21 cellular contexts compared by ENCODE assay signal in the genomic region with DNA sequence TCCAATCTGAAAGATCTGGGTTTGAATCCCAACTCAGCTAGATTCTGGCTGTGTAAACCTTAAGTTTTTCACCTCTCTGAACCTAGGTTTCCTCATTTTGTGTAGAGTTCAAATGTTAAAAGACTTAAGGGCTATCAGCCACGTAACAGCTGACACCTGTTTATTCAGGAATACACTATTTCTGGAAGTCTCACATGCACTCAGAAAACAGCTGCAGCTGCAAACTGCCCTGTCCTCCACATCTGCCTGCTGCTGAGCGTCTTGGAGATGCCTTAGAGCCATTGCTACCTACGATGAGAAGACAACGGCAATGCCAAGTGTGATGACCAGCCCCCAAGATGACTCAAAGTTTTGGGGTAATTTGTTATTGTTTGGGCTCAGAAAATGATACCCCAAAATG. TPM values are rescaled to one million over a fixed set of nuclear protein-coding genes. Genes with fewer than 3 reads are reported as not detected.
A peak's percentile ranks its signal among the peaks of the same experiment; 100 is the strongest.
DNase-seq lines count a peak whose midpoint lies in the region; ATAC-seq, FAIRE-seq and TF ChIP-seq lines count a peak whose summit lies in the region.
"Had no signal": no experiment of that assay in that cellular context is flagged by ENCODE, and none has a peak within 500 bp of the region (broad histone marks: within the 10 kb centered on the region; RNA-seq: fewer than 3 reads in every experiment).

No MANE protein-coding gene starts in this region.

- TF ChIP-seq CTCF in MM.1S (IDR thresholded peaks at IDR 0.05; ENCODE audit: low read length) (no peak), neural progenitor cell (IDR thresholded peaks at IDR 0.05) (no peak)

- no peak for ATAC-seq in GM19463 (IDR thresholded peaks at IDR 0.05; ENCODE audit: unreplicated experiment)

- H3K4me1 ChIP-seq in MM.1S (ENCODE audit: low read length) (peaks cover 28% of the 10 kb centered on the region), SJCRH30 (peaks cover 29% of the 10 kb centered on the region), neural progenitor cell (peaks cover 25% of the 10 kb centered on the region), mesendoderm (ENCODE audit: control insufficient read depth, low read depth, low read length) (no peaks in the 10 kb centered on the region)

- peak; percentile 53 for FAIRE-seq in GM12892 (lab: Jason Lieb, UNC)
- FAIRE-seq: H54 had no signal

- no peak overlapping the region for H2BK5ac ChIP-seq in mesendoderm (ENCODE audit: low read length)

- no peaks in the 10 kb centered on the region for H3K79me1 ChIP-seq in mesendoderm (ENCODE audit: low read length)

- H2BK120ac ChIP-seq in mesendoderm (ENCODE audit: low read depth, low read length), result no peak overlapping the region

- no peak overlapping the region for H3K23ac ChIP-seq in mesendoderm (ENCODE audit: low read length)

- H3K9ac ChIP-seq in MM.1S (ENCODE audit: low read length) (no peak overlapping the region), neural progenitor cell (no peak overlapping the region), mesendoderm (ENCODE audit: low read length) (no peak overlapping the region)
- H3K9ac ChIP-seq: GM23248 had no signal

- no peak overlapping the region for H3K27ac Mint-ChIP-seq in neural progenitor cell
- H3K27ac Mint-ChIP-seq: B cell; CD4-positive, CD25-positive, alpha-beta regulatory T cell; CD8-positive, alpha-beta memory T cell had no signal

- H2BK15ac ChIP-seq in mesendoderm (replicated peaks; ENCODE audit: low read depth), result no peak overlapping the region

- H4K8ac ChIP-seq in mesendoderm (ENCODE audit: low read depth, low read length), result no peak overlapping the region

- H2AFZ ChIP-seq in MM.1S (ENCODE audit: low read length) (peak overlapping the region; percentile 42), neural progenitor cell (replicated peaks) (no peak overlapping the region)
- H2AFZ ChIP-seq: GM23248 had no signal

- no peaks in the 10 kb centered on the region for H4K20me1 ChIP-seq in MM.1S (ENCODE audit: insufficient read depth, low read length)
- no peaks in the 10 kb centered on the region for H4K20me1 ChIP-seq in neural progenitor cell (ENCODE audit: low read depth)

- peaks cover 4% of the 10 kb centered on the region for H3K27me3 Mint-ChIP-seq in neural progenitor cell (ENCODE audit: insufficient read depth, low read depth)

- H3K4ac ChIP-seq in mesendoderm (ENCODE audit: low read depth, low read length), result no peak overlapping the region

- H3K79me2 ChIP-seq in MM.1S (ENCODE audit: low read length), result no peaks in the 10 kb centered on the region
- no peaks in the 10 kb centered on the region for H3K79me2 ChIP-seq in neural progenitor cell (ENCODE audit: low read depth)
- no peaks in the 10 kb centered on the region for H3K79me2 ChIP-seq in mesendoderm (ENCODE audit: control insufficient read depth, insufficient read depth, low read length)

- H3K9me3 Mint-ChIP-seq in neural progenitor cell, result no peaks in the 10 kb centered on the region

- H3K18ac ChIP-seq in mesendoderm (ENCODE audit: low read length), result no peak overlapping the region

- no peak overlapping the region for H4K5ac ChIP-seq in mesendoderm (ENCODE audit: low read length)

- H3K36me3 ChIP-seq in MM.1S (replicated peaks; ENCODE audit: insufficient read depth, low read length) (no peaks in the 10 kb centered on the region), SJCRH30 (no peaks in the 10 kb centered on the region), neural progenitor cell (no peaks in the 10 kb centered on the region), mesendoderm (ENCODE audit: control insufficient read depth, insufficient read depth, low read length) (no peaks in the 10 kb centered on the region)

- H3K27me3 ChIP-seq in MM.1S (replicated peaks; ENCODE audit: insufficient read depth, low read length) (no peaks in the 10 kb centered on the region), SJCRH30 (no peaks in the 10 kb centered on the region), neural progenitor cell (peaks cover 88% of the 10 kb centered on the region), mesendoderm (ENCODE audit: insufficient read depth, low read length, poor library complexity) (no peaks in the 10 kb centered on the region)

- no peak overlapping the region for H3K4me3 ChIP-seq in MM.1S (ENCODE audit: low read length)
- no peak overlapping the region for H3K4me3 ChIP-seq in SJCRH30
- no peak overlapping the region for H3K4me3 ChIP-seq in neural progenitor cell
- H3K4me3 ChIP-seq in mesendoderm (ENCODE audit: low read length), result no peak overlapping the region
- H3K4me3 ChIP-seq: GM23248 had no signal

- DNase-seq in GM12892 (ENCODE audit: insufficient read length), result no peak
- peak; percentile 14 for DNase-seq in MM.1S
- DNase-seq in SJCRH30, result peak; percentile 24 to 58
- DNase-seq in neural progenitor cell (ENCODE audit: low spot score), result no peak
- DNase-seq in mesendoderm, result no peak
- no peak for DNase-seq in EL
- no peak for DNase-seq in HuH-7 (ENCODE audit: low spot score)
- DNase-seq: 8988T; C1 segment of cervical spinal cord; CD4-positive, CD25-positive, alpha-beta regulatory T cell; CD8-positive, alpha-beta memory T cell; COR-L47; DMS 273 treated with DMSO at 0.1 percent for 48 hours; DMS53; GDM1; GM23248; HCEC 1CT; KBM-7 had no signal

- no peaks in the 10 kb centered on the region for H3K9me2 ChIP-seq in MM.1S (replicated peaks; ENCODE audit: insufficient read depth, low read length)

- H3K9me3 ChIP-seq in MM.1S (replicated peaks; ENCODE audit: insufficient read depth, low read length) (no peaks in the 10 kb centered on the region), SJCRH30 (replicated peaks) (no peaks in the 10 kb centered on the region), neural progenitor cell (ENCODE audit: low read depth) (no peaks in the 10 kb centered on the region)

- no peak for TF ChIP-seq POLR2A in GM12892 (IDR thresholded peaks at IDR 0.05; ENCODE audit: low read depth, low read length)

- peak overlapping the region; percentile 42; the same call in 1 of the 2 replicates for H3K4me2 ChIP-seq in MM.1S (ENCODE audit: low read depth, low read length)
- H3K4me2 ChIP-seq in neural progenitor cell, result peak overlapping the region; percentile 80
- H3K4me2 ChIP-seq in mesendoderm (ENCODE audit: low read length), result no peak overlapping the region

- peaks cover 6% of the 10 kb centered on the region; the same call in 1 of the 2 replicates for H3F3A ChIP-seq in MM.1S (ENCODE audit: insufficient read depth, low read length)
- H3F3A ChIP-seq in neural progenitor cell (ENCODE audit: low read depth), result peaks cover 20% of the 10 kb centered on the region

- no peak overlapping the region for H3K56ac ChIP-seq in mesendoderm (ENCODE audit: low read length)

- H2AK5ac ChIP-seq in mesendoderm (ENCODE audit: low read length), result no peak overlapping the region

- no peak overlapping the region; the same call in 1 of the 2 replicates for H3K27ac ChIP-seq in MM.1S (ENCODE audit: low read length)
- H3K27ac ChIP-seq in SJCRH30, result no peak overlapping the region
- no peak overlapping the region for H3K27ac ChIP-seq in neural progenitor cell
- H3K27ac ChIP-seq in mesendoderm (ENCODE audit: low read depth, low read length), result no peak overlapping the region
- H3K27ac ChIP-seq: GM23248 had no signal

- WGBS in mesendoderm (ENCODE audit: extremely low coverage, insufficient coverage, low lambda C conversion rate), result no CpG with 5 or more reads among the region's 4 CpGs

- H3K4me1 Mint-ChIP-seq in neural progenitor cell, result peaks cover 31% of the 10 kb centered on the region
- H3K4me1 Mint-ChIP-seq: B cell; CD4-positive, CD25-positive, alpha-beta regulatory T cell; CD8-positive, alpha-beta memory T cell had no signal

- H3K4me3 Mint-ChIP-seq in neural progenitor cell, result no peak overlapping the region
- H3K4me3 Mint-ChIP-seq: B cell; CD4-positive, CD25-positive, alpha-beta regulatory T cell; CD8-positive, alpha-beta memory T cell had no signal

- H3K36me3 Mint-ChIP-seq in neural progenitor cell, result no peaks in the 10 kb centered on the region
- H3K36me3 Mint-ChIP-seq: CD4-positive, CD25-positive, alpha-beta regulatory T cell; CD8-positive, alpha-beta memory T cell had no signal

RNA-seq across cellular contexts. Expression of a gene that starts 6.7 kb away (rescaled TPM):
- polyA plus RNA-seq in GM12892 (2012; ENCODE audit: missing spikeins), result 22.2 TPM
- total RNA-seq in SJCRH30 (2014; rRNA removed; shearing (Covaris generic)), result 66.8 and 67.0 TPM in 2 replicates
- 28.5 and 44.1 TPM in 2 replicates for total RNA-seq in neural progenitor cell (ENCODE audit: low replicate concordance)
- 20.4 TPM for polyA plus RNA-seq in mesendoderm (2013, experiment 1 of 2)
- polyA plus RNA-seq in mesendoderm (2013, experiment 2 of 2), result 22.0 TPM

RNA-seq across cellular contexts. Expression of a gene that starts 37.6 kb away (rescaled TPM):
- 2.2 TPM for polyA plus RNA-seq in GM12892 (2012; ENCODE audit: missing spikeins)
- 14.6 and 14.9 TPM in 2 replicates for total RNA-seq in SJCRH30 (2014; rRNA removed; shearing (Covaris generic))
- total RNA-seq in neural progenitor cell (ENCODE audit: low replicate concordance), result 53.3 and 155 TPM in 2 replicates
- polyA plus RNA-seq in mesendoderm (2013, experiment 1 of 2), result 14.1 TPM
- 15.9 TPM for polyA plus RNA-seq in mesendoderm (2013, experiment 2 of 2)
- total RNA-seq: B cell; CD4-positive, CD25-positive, alpha-beta regulatory T cell had no signal
- polyA plus RNA-seq: CD4-positive, CD25-positive, alpha-beta regulatory T cell; CD8-positive, alpha-beta memory T cell had no signal

Comparison
In these comparisons a context has a peak if more than half of its experiments do, and no peak if none do; other contexts are left out.
1. DNase-seq: peak in MM.1S (single experiment) and SJCRH30 (2 of 2); none in GM12892 (single experiment), neural progenitor cell (single experiment), mesendoderm (single experiment), EL (single experiment) and HuH-7 (single experiment).